8 cellular contexts compared by ENCODE assay signal in genomic region chr15:98853593-98854420, GRCh38.
DNase-seq lines count a peak whose midpoint lies in the region; ATAC-seq and TF ChIP-seq lines count a peak whose summit lies in the region.

No MANE protein-coding gene starts in this region.

- H3K36me3 ChIP-seq in ascending aorta (no peaks in the 10 kb centered on the region), transverse colon (no peaks in the 10 kb centered on the region)

- in situ Hi-C loops in transverse colon (cut with MboI; ENCODE audit: low pct_ligation_motif_present in 1 of 4, low pct_unique_long_range_greater_than_20kb in 1 of 4, low sequenced_read_pairs in 3 of 4) = no loop called here

- no peak for TF ChIP-seq EP300 in transverse colon (IDR thresholded peaks at IDR 0.05; ENCODE audit: low read depth)

- WGBS in transverse colon (ENCODE audit: low coverage in 1 of 2), 2 donors = 24 to 51% methylated on average over 2 to 18 of the region's 18 CpGs

- peak overlapping the region; percentile 21 to 73 for H3K4me3 ChIP-seq in ascending aorta
- H3K4me3 ChIP-seq in transverse colon = peak overlapping the region in 3 of 4 donors; percentile 55 to 66 (median 59)

- no peaks in the 10 kb centered on the region for H3K27me3 ChIP-seq in ascending aorta
- H3K27me3 ChIP-seq in transverse colon = no peaks in the 10 kb centered on the region

- CTCF ChIA-PET in activated naive CD4-positive, alpha-beta T cell treated with anti-CD3 and anti-CD28 coated beads for 36 hours (lab: Charles Lee) = no interaction called here

- TF ChIP-seq CTCF in ascending aorta (IDR thresholded peaks at IDR 0.05) (no peak), transverse colon (IDR thresholded peaks at IDR 0.05) (no peak)

- DNase-seq in activated naive CD4-positive, alpha-beta T cell treated with anti-CD3 and anti-CD28 coated beads for 36 hours = no peak
- no peak for DNase-seq in activated naive CD4-positive, alpha-beta T cell treated with anti-CD3 and anti-CD28 coated beads, Interleukin-2, amount 50 U/mL, for 16 hours
- no peak for DNase-seq in ascending aorta (ENCODE audit: low spot score in 2 of 2)
- DNase-seq in left kidney (ENCODE audit: low read depth, low spot score) = peak; percentile 54
- DNase-seq in transverse colon = peak; percentile 38
- no peak for DNase-seq in stimulated activated CD4-positive, alpha-beta T cell treated with anti-CD3 and anti-CD28 coated beads, Interleukin-2, amount 100 ng/mL, for 24 hours
- DNase-seq in NCI-H510A (lab: John Stamatoyannopoulos, UW) = no peak

- H3K4me1 ChIP-seq in ascending aorta (peaks cover 43 to 75% of the 10 kb centered on the region in 2 donors), transverse colon (peaks cover 19 to 52% (median 41%) of the 10 kb centered on the region in 4 donors)

- H3K9me3 ChIP-seq in ascending aorta (no peaks in the 10 kb centered on the region), transverse colon (no peaks in the 10 kb centered on the region)

- peak overlapping the region; percentile 37 for H3K4me3 Mint-ChIP-seq in activated naive CD4-positive, alpha-beta T cell treated with anti-CD3 and anti-CD28 coated beads for 36 hours

- H3K27ac ChIP-seq in ascending aorta (peak overlapping the region; percentile 92), transverse colon (peak overlapping the region; percentile 82 to 94 (median 90))

- TF ChIP-seq POLR2A in transverse colon (IDR thresholded peaks at IDR 0.05) = no peak

- H3K36me3 Mint-ChIP-seq in activated naive CD4-positive, alpha-beta T cell treated with anti-CD3 and anti-CD28 coated beads for 36 hours (ENCODE audit: low read depth) = no peaks in the 10 kb centered on the region

- intact Hi-C loops in activated naive CD4-positive, alpha-beta T cell treated with anti-CD3 and anti-CD28 coated beads for 36 hours (cut with micrococcal nuclease) = no loop called here
- intact Hi-C loops in ascending aorta (cut with DNase I) (no loop called here), transverse colon (cut with DNase I; ENCODE audit: low total_unique reads) (no loop called here)

- no peaks in the 10 kb centered on the region for H3K9me3 Mint-ChIP-seq in activated naive CD4-positive, alpha-beta T cell treated with anti-CD3 and anti-CD28 coated beads for 36 hours

- no peak for ATAC-seq in HG03378 (IDR thresholded peaks at IDR 0.05; ENCODE audit: unreplicated experiment)

- no peak overlapping the region for H3K27ac Mint-ChIP-seq in activated naive CD4-positive, alpha-beta T cell treated with anti-CD3 and anti-CD28 coated beads for 36 hours

- H3K4me1 Mint-ChIP-seq in activated naive CD4-positive, alpha-beta T cell treated with anti-CD3 and anti-CD28 coated beads for 36 hours (ENCODE audit: low read depth) = peaks cover 69% of the 10 kb centered on the region

- H3K27me3 Mint-ChIP-seq in activated naive CD4-positive, alpha-beta T cell treated with anti-CD3 and anti-CD28 coated beads for 36 hours (ENCODE audit: low read depth) = no peaks in the 10 kb centered on the region

Comparison
In these comparisons a context has a peak if more than half of its experiments do, and no peak if none do; other contexts are left out.
1. DNase-seq: peak in left kidney (single experiment) and transverse colon (single experiment); none in activated naive CD4-positive, alpha-beta T cell treated with anti-CD3 and anti-CD28 coated beads for 36 hours (single experiment), activated naive CD4-positive, alpha-beta T cell treated with anti-CD3 and anti-CD28 coated beads, Interleukin-2, amount 50 U/mL, for 16 hours (single experiment), ascending aorta (0 of 2), stimulated activated CD4-positive, alpha-beta T cell treated with anti-CD3 and anti-CD28 coated beads, Interleukin-2, amount 100 ng/mL, for 24 hours (0 of 2) and NCI-H510A (single experiment).